In genomic region chr18:46419391-46420141, GRCh38 we compare ENCODE assay signal across 12 cellular contexts.
DNase-seq lines count a peak whose midpoint lies in the region; ATAC-seq and TF ChIP-seq lines count a peak whose summit lies in the region.
"Had no signal": no experiment of that assay in that cellular context is flagged by ENCODE, and none has a peak within 500 bp of the region (broad histone marks: within the 10 kb centered on the region; RNA-seq: fewer than 3 reads in every experiment).

No MANE protein-coding gene starts in this region.

- no peak overlapping the region for H3K4me2 ChIP-seq in DND-41 (ENCODE audit: insufficient read depth, low read length)
- H3K4me2 ChIP-seq in Karpas-422 (ENCODE audit: low read depth, low read length, poor library complexity, severe bottlenecking), result no peak overlapping the region
- no peak overlapping the region for H3K4me2 ChIP-seq in neural progenitor cell

- peak; percentile 96 for ATAC-seq in DND-41 (ENCODE audit: insufficient read depth, low read depth)
- ATAC-seq in heart left ventricle, result peak in 2 of 4 donors; percentile 7 to 13
- ATAC-seq in CD4-positive, alpha-beta T cell (ENCODE audit: poor library complexity), result no peak

- no peak overlapping the region for H3K4me3 Mint-ChIP-seq in neural progenitor cell
- H3K4me3 Mint-ChIP-seq in CD4-positive, alpha-beta T cell, result no peak overlapping the region

- H3K9me3 Mint-ChIP-seq in neural progenitor cell, result no peaks in the 10 kb centered on the region
- no peaks in the 10 kb centered on the region for H3K9me3 Mint-ChIP-seq in CD4-positive, alpha-beta T cell

- POLR2A ChIA-PET in CD4-positive, alpha-beta T cell (lab: Charles Lee), result no interaction called here

- H3K9me3 ChIP-seq in DND-41 (ENCODE audit: insufficient read depth, low read length, severe bottlenecking) (no peaks in the 10 kb centered on the region), Karpas-422 (ENCODE audit: low read length) (no peaks in the 10 kb centered on the region), heart left ventricle (no peaks in the 10 kb centered on the region), neural progenitor cell (ENCODE audit: low read depth) (no peaks in the 10 kb centered on the region)
- no peaks in the 10 kb centered on the region for H3K9me3 ChIP-seq in CD4-positive, alpha-beta T cell (ENCODE audit: control insufficient read depth, low read length)
- H3K9me3 ChIP-seq: neutrophil, testis had no signal

- DNase-seq in DND-41, result peak; percentile 66
- DNase-seq in Karpas-422, result peak; percentile 46
- DNase-seq in heart left ventricle, result no peak
- DNase-seq in neural progenitor cell (ENCODE audit: low spot score), result peak; percentile 31
- no peak for DNase-seq in NCI-H2227 treated with DMSO at 0.1 percent for 48 hours (lab: John Stamatoyannopoulos, UW)
- no peak for DNase-seq in activated CD4-positive, alpha-beta T cell treated with anti-CD3 and anti-CD28 coated beads, Interleukin-2, amount 50 U/mL, for 1 hour
- no peak for DNase-seq in CD4-positive, alpha-beta T cell
- DNase-seq in dedifferentiated amniotic fluid mesenchymal stem cell (ENCODE audit: extremely low spot score), result no peak
- DNase-seq: NCI-H226, testis had no signal

- CTCF ChIA-PET in CD4-positive, alpha-beta T cell (lab: Charles Lee), result no interaction called here

- 65 to 73% (median 72%) methylated on average over 11 to 12 of the region's 12 CpGs for WGBS in heart left ventricle, 4 donors

- peak overlapping the region; percentile 29 for H3K27ac Mint-ChIP-seq in neural progenitor cell
- no peak overlapping the region for H3K27ac Mint-ChIP-seq in CD4-positive, alpha-beta T cell

- H3K9me2 ChIP-seq in Karpas-422 (replicated peaks; ENCODE audit: insufficient read depth, low read length), result no peaks in the 10 kb centered on the region

- H3K4me1 ChIP-seq in DND-41 (ENCODE audit: insufficient read depth, low read length), result peaks cover 16% of the 10 kb centered on the region
- H3K4me1 ChIP-seq in Karpas-422 (ENCODE audit: low read length), result no peaks in the 10 kb centered on the region
- H3K4me1 ChIP-seq in heart left ventricle, result peaks cover 4 to 50% (median 21%) of the 10 kb centered on the region in 12 donors
- H3K4me1 ChIP-seq in neural progenitor cell, result peaks cover 50% of the 10 kb centered on the region
- H3K4me1 ChIP-seq: testis had no signal

- TF ChIP-seq POLR2A in heart left ventricle (IDR thresholded peaks at IDR 0.05), result no peak

- intact Hi-C loops in heart left ventricle (cut with DNase I), result loop anchor here in 4 of 10 donors (5.0 to 10.0 kb wide), 5 partner anchors 63 to 265 kb away; a partner anchor contains a TSS
- intact Hi-C loops in CD4-positive, alpha-beta T cell (cut with DNase I, micrococcal nuclease), result loop anchor here in 1 of 2 experiments (10.0 kb wide), 1 partner anchor 65 kb away; no protein-coding TSS in a partner anchor

- H3K27ac ChIP-seq in DND-41 (ENCODE audit: low read length), result peak overlapping the region; percentile 42; the same call in 1 of the 2 replicates
- H3K27ac ChIP-seq in Karpas-422 (ENCODE audit: low read length), result no peak overlapping the region
- H3K27ac ChIP-seq in heart left ventricle, result peak overlapping the region in 11 of 12 donors; percentile 1 to 86 (median 74)
- H3K27ac ChIP-seq in neural progenitor cell, result no peak overlapping the region
- H3K27ac ChIP-seq in CD4-positive, alpha-beta T cell (ENCODE audit: low read depth, low read length), result no peak overlapping the region
- H3K27ac ChIP-seq: neutrophil, testis had no signal

- H2AFZ ChIP-seq in DND-41 (ENCODE audit: low read depth, low read length), result no peak overlapping the region
- no peak overlapping the region for H2AFZ ChIP-seq in Karpas-422 (ENCODE audit: low read length)
- H2AFZ ChIP-seq in neural progenitor cell (replicated peaks), result no peak overlapping the region

- H3K4me3 ChIP-seq in DND-41 (ENCODE audit: low read depth in 1 of 2, low read length in 2 of 2) (no peak overlapping the region), Karpas-422 (ENCODE audit: low read length) (no peak overlapping the region), heart left ventricle (no peak overlapping the region), neural progenitor cell (no peak overlapping the region)
- H3K4me3 ChIP-seq: lung, testis had no signal

- H3K9ac ChIP-seq in DND-41 (ENCODE audit: low read depth, low read length) (no peak overlapping the region), Karpas-422 (ENCODE audit: low read length) (no peak overlapping the region), neural progenitor cell (no peak overlapping the region)

- H3K27me3 ChIP-seq in DND-41 (ENCODE audit: insufficient read depth, low read length, poor library complexity) (no peaks in the 10 kb centered on the region), Karpas-422 (ENCODE audit: low read length) (no peaks in the 10 kb centered on the region), heart left ventricle (no peaks in the 10 kb centered on the region), neural progenitor cell (no peaks in the 10 kb centered on the region)
- H3K27me3 ChIP-seq in CD4-positive, alpha-beta T cell (ENCODE audit: control insufficient read depth, insufficient read depth, low read length), result no peaks in the 10 kb centered on the region
- H3K27me3 ChIP-seq: testis had no signal

- peaks cover 9% of the 10 kb centered on the region; the same call in 1 of the 2 replicates for H4K20me1 ChIP-seq in DND-41 (ENCODE audit: insufficient read depth, low read length)
- no peaks in the 10 kb centered on the region for H4K20me1 ChIP-seq in Karpas-422 (ENCODE audit: insufficient read depth, low read depth, low read length)
- peaks cover 77% of the 10 kb centered on the region for H4K20me1 ChIP-seq in neural progenitor cell (ENCODE audit: low read depth)

- peaks cover 56% of the 10 kb centered on the region for H3K4me1 Mint-ChIP-seq in neural progenitor cell
- no peaks in the 10 kb centered on the region for H3K4me1 Mint-ChIP-seq in CD4-positive, alpha-beta T cell (ENCODE audit: low read depth)

- TF ChIP-seq CTCF in DND-41 (IDR thresholded peaks at IDR 0.05; ENCODE audit: borderline replicate concordance, extremely low read depth, low read length, poor library complexity, severe bottlenecking) (peak; percentile 37), heart left ventricle (IDR thresholded peaks at IDR 0.05) (no peak), neural progenitor cell (IDR thresholded peaks at IDR 0.05) (no peak)
- TF ChIP-seq CTCF in CD4-positive, alpha-beta T cell (IDR thresholded peaks at IDR 0.05), result no peak

- H3K79me2 ChIP-seq in DND-41 (ENCODE audit: insufficient read depth, low read length) (no peaks in the 10 kb centered on the region), Karpas-422 (ENCODE audit: low read length) (no peaks in the 10 kb centered on the region), neural progenitor cell (ENCODE audit: low read depth) (no peaks in the 10 kb centered on the region)

- peaks cover 32% of the 10 kb centered on the region for H3F3A ChIP-seq in neural progenitor cell (ENCODE audit: low read depth)

- H3K27me3 Mint-ChIP-seq in neural progenitor cell (ENCODE audit: insufficient read depth, low read depth), result no peaks in the 10 kb centered on the region
- H3K27me3 Mint-ChIP-seq in CD4-positive, alpha-beta T cell, result no peaks in the 10 kb centered on the region

- H3K36me3 ChIP-seq in DND-41 (ENCODE audit: insufficient read depth, low read length), result no peaks in the 10 kb centered on the region
- H3K36me3 ChIP-seq in Karpas-422 (ENCODE audit: insufficient read depth, low read length), result no peaks in the 10 kb centered on the region
- no peaks in the 10 kb centered on the region for H3K36me3 ChIP-seq in heart left ventricle
- no peaks in the 10 kb centered on the region for H3K36me3 ChIP-seq in neural progenitor cell
- H3K36me3 ChIP-seq: neutrophil had no signal

- H3K36me3 Mint-ChIP-seq in neural progenitor cell, result peaks cover 6% of the 10 kb centered on the region
- no peaks in the 10 kb centered on the region for H3K36me3 Mint-ChIP-seq in CD4-positive, alpha-beta T cell (ENCODE audit: low read depth)

Comparison
In these comparisons a context has a peak if more than half of its experiments do, and no peak if none do; other contexts are left out.
1. DNase-seq: peak in DND-41 (single experiment), Karpas-422 (single experiment) and neural progenitor cell (single experiment); none in heart left ventricle (0 of 5), NCI-H2227 treated with DMSO at 0.1 percent for 48 hours (single experiment), activated CD4-positive, alpha-beta T cell treated with anti-CD3 and anti-CD28 coated beads, Interleukin-2, amount 50 U/mL, for 1 hour (single experiment), CD4-positive, alpha-beta T cell (0 of 10) and dedifferentiated amniotic fluid mesenchymal stem cell (single experiment).
2. H3K27ac ChIP-seq: peak in DND-41 (single experiment) and heart left ventricle (11 of 12); none in Karpas-422 (single experiment), neural progenitor cell (single experiment) and CD4-positive, alpha-beta T cell (single experiment).